In the genomic region with DNA sequence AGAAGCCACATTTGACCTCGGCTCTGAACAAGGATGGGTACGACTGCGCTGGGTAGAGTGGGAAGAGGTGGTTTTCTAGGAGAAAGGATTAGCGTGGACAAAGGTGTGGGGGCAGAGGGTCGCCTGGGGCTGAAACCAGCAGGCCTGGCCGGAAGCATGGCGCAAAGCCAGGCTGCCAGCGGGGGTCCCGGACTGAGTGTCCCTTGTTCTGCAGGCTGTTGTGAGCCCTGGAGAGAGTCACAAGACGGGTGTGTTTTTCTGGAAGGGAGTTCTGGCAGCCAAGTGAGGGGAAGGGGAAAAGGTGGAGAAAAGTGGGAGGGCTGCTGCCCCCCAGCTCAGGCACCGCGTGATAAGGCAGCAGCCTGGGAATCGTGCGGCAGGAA, we compare ENCODE assay signal across 1 cellular context.
TF ChIP-seq lines count a peak whose summit lies in the region.

No MANE protein-coding gene starts in this region.

TF ChIP-seq in HCT116, 20 proteins besides CTCF, POLR2A, EP300 and RAD21 (continued from another document):
- TF ChIP-seq, protein P1, sequence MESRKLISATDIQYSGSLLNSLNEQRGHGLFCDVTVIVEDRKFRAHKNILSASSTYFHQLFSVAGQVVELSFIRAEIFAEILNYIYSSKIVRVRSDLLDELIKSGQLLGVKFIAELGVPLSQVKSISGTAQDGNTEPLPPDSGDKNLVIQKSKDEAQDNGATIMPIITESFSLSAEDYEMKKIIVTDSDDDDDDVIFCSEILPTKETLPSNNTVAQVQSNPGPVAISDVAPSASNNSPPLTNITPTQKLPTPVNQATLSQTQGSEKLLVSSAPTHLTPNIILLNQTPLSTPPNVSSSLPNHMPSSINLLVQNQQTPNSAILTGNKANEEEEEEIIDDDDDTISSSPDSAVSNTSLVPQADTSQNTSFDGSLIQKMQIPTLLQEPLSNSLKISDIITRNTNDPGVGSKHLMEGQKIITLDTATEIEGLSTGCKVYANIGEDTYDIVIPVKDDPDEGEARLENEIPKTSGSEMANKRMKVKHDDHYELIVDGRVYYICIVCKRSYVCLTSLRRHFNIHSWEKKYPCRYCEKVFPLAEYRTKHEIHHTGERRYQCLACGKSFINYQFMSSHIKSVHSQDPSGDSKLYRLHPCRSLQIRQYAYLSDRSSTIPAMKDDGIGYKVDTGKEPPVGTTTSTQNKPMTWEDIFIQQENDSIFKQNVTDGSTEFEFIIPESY (IDR thresholded peaks at IDR 0.05; ENCODE audit: extremely low read depth, insufficient replicate concordance, low read length), result no peak
- no peak for TF ChIP-seq TCF7L2 (IDR thresholded peaks at IDR 0.05; ENCODE audit: borderline replicate concordance, extremely low read depth, insufficient read depth, insufficient read length)
- TF ChIP-seq SP1 (IDR thresholded peaks at IDR 0.05; ENCODE audit: low read depth), result no peak
- TF ChIP-seq CBX3 (IDR thresholded peaks at IDR 0.05; ENCODE audit: low read depth), result no peak
- TF ChIP-seq, protein P2, sequence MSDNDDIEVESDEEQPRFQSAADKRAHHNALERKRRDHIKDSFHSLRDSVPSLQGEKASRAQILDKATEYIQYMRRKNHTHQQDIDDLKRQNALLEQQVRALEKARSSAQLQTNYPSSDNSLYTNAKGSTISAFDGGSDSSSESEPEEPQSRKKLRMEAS (IDR thresholded peaks at IDR 0.05), result no peak
- no peak for TF ChIP-seq ELF1 (IDR thresholded peaks at IDR 0.05; ENCODE audit: borderline replicate concordance, low read depth)
- no peak for TF ChIP-seq EZH2 (IDR thresholded peaks at IDR 0.05)
- no peak for TF ChIP-seq CEBPB (IDR thresholded peaks at IDR 0.05; ENCODE audit: low read depth)
- TF ChIP-seq EZH2phosphoT487 (IDR thresholded peaks at IDR 0.05; ENCODE audit: borderline replicate concordance), result no peak
- no peak for TF ChIP-seq ATF3 (IDR thresholded peaks at IDR 0.05)
- TF ChIP-seq ZNF274 (IDR thresholded peaks at IDR 0.05; ENCODE audit: low read depth, low read length), result no peak
- no peak for TF ChIP-seq FOSL1 (IDR thresholded peaks at IDR 0.05; ENCODE audit: low read depth)
